In the genomic region with DNA sequence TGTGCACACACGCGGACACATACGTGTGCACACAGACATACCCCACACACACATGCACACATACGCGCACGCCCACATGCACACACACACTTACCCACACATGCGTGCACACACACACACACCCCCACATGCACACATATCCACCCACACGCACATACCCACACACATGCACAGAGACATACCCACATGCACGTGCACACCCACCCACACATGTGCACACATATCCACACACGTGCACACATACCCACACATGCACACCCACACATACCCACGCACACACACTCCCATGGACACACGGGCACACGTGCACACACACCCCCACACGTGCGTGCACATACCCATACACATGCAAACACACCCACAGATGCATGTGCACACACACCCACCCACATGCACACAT, we compare ENCODE assay signal across 23 cellular contexts. TPM values are rescaled to one million over a fixed set of nuclear protein-coding genes. Genes with fewer than 3 reads are reported as not detected.
DNase-seq lines count a peak whose midpoint lies in the region; TF ChIP-seq lines count a peak whose summit lies in the region.
"Had no signal": no experiment of that assay in that cellular context is flagged by ENCODE, and none has a peak within 500 bp of the region (broad histone marks: within the 10 kb centered on the region; RNA-seq: fewer than 3 reads in every experiment).

No MANE protein-coding gene starts in this region.

- no peaks in the 10 kb centered on the region for H3K4me1 Mint-ChIP-seq in activated CD4-positive, alpha-beta T cell treated with anti-CD3 and anti-CD28 coated beads, Interleukin-2, amount 10 ng/mL, durations not matched to agents 24 days and 14 days
- peaks cover 8% of the 10 kb centered on the region for H3K4me1 Mint-ChIP-seq in glutamatergic neuron (ENCODE audit: low read depth, unreplicated experiment)

- no peak overlapping the region for H3K4me3 Mint-ChIP-seq in activated CD4-positive, alpha-beta T cell treated with anti-CD3 and anti-CD28 coated beads, Interleukin-2, amount 10 ng/mL, durations not matched to agents 24 days and 14 days
- H3K4me3 Mint-ChIP-seq in glutamatergic neuron (ENCODE audit: unreplicated experiment) = peak overlapping the region; percentile 22
- H3K4me3 Mint-ChIP-seq: CD4-positive, alpha-beta memory T cell had no signal

- H3K36me3 Mint-ChIP-seq in activated CD4-positive, alpha-beta T cell treated with anti-CD3 and anti-CD28 coated beads, Interleukin-2, amount 10 ng/mL, durations not matched to agents 24 days and 14 days (ENCODE audit: low read depth) = no peaks in the 10 kb centered on the region
- H3K36me3 Mint-ChIP-seq in glutamatergic neuron (ENCODE audit: unreplicated experiment) = no peaks in the 10 kb centered on the region
- H3K36me3 Mint-ChIP-seq: CD4-positive, alpha-beta memory T cell had no signal

- TF ChIP-seq CTCF in glutamatergic neuron (IDR thresholded peaks at IDR 0.05; ENCODE audit: partially characterized antibody, unreplicated experiment) (no peak), transverse colon (IDR thresholded peaks at IDR 0.05) (no peak)

- 91 to 99% methylated on average over 12 to 15 of the region's 15 CpGs for WGBS in transverse colon (ENCODE audit: low coverage in 1 of 2), 2 donors

- H3K27me3 ChIP-seq in transverse colon = no peaks in the 10 kb centered on the region
- H3K27me3 ChIP-seq: Peyer's patch had no signal

- no peak for TF ChIP-seq POLR2A in transverse colon (IDR thresholded peaks at IDR 0.05)

- no peaks in the 10 kb centered on the region for H3K36me3 ChIP-seq in transverse colon
- H3K36me3 ChIP-seq: BLaER1 treated with 17β-estradiol and CSF1 and Interleukin-3, amounts not matched to agents 10 nM and 100 nM; Peyer's patch had no signal

- in situ Hi-C loops in transverse colon (cut with MboI; ENCODE audit: low pct_ligation_motif_present in 1 of 4, low pct_unique_long_range_greater_than_20kb in 1 of 4, low sequenced_read_pairs in 3 of 4) = no loop called here

- H3K27ac Mint-ChIP-seq in activated CD4-positive, alpha-beta T cell treated with anti-CD3 and anti-CD28 coated beads, Interleukin-2, amount 10 ng/mL, durations not matched to agents 24 days and 14 days = peak overlapping the region; percentile 10
- no peak overlapping the region for H3K27ac Mint-ChIP-seq in glutamatergic neuron (ENCODE audit: unreplicated experiment)

- intact Hi-C loops in activated CD4-positive, alpha-beta T cell treated with anti-CD3 and anti-CD28 coated beads, Interleukin-2, amount 10 ng/mL, durations not matched to agents 24 days and 14 days (cut with micrococcal nuclease) = no loop called here
- intact Hi-C loops in transverse colon (cut with DNase I; ENCODE audit: low total_unique reads) = no loop called here

- no peak for TF ChIP-seq EP300 in transverse colon (IDR thresholded peaks at IDR 0.05; ENCODE audit: low read depth)

- no peak overlapping the region for H3K4me3 ChIP-seq in transverse colon
- H3K4me3 ChIP-seq: BLaER1 treated with 17β-estradiol and CSF1 and Interleukin-3, amounts not matched to agents 10 nM and 100 nM; Peyer's patch had no signal

- peaks cover 0 to 8% (median 5%) of the 10 kb centered on the region in 4 donors for H3K4me1 ChIP-seq in transverse colon

- no peaks in the 10 kb centered on the region for H3K27me3 Mint-ChIP-seq in activated CD4-positive, alpha-beta T cell treated with anti-CD3 and anti-CD28 coated beads, Interleukin-2, amount 10 ng/mL, durations not matched to agents 24 days and 14 days
- H3K27me3 Mint-ChIP-seq in glutamatergic neuron (ENCODE audit: unreplicated experiment) = peaks cover 19% of the 10 kb centered on the region

- no peak for DNase-seq in activated CD4-positive, alpha-beta T cell treated with anti-CD3 and anti-CD28 coated beads, Interleukin-2, amount 10 ng/mL, durations not matched to agents 24 days and 14 days
- no peak for DNase-seq in activated CD4-positive, alpha-beta T cell treated with anti-CD3 and anti-CD28 coated beads, Interleukin-2, amount 50 U/mL, for 48 hours
- DNase-seq in glutamatergic neuron = no peak
- no peak for DNase-seq in activated T-cell treated with anti-CD3 and anti-CD28 coated beads for 4 hours
- no peak for DNase-seq in HT-29 (ENCODE audit: low spot score)
- no peak for DNase-seq in transverse colon
- DNase-seq in midbrain (lab: John Stamatoyannopoulos, UW) = no peak
- DNase-seq: ACHN; Caco-2; CD4-positive, alpha-beta memory T cell; DND-41; NCI-H1105; NCI-H146; NCI-H2029 treated with DMSO at 0.1 percent for 48 hours; NCI-H226; NCI-H510A treated with DMSO at 0.1 percent for 48 hours; NCI-H774; NK-92 treated with Interleukin-12 subunit alpha and Interleukin-12 subunit beta, amount 100 ng/mL, for 24 hours; Peyer's patch had no signal

- H3K9me3 Mint-ChIP-seq in activated CD4-positive, alpha-beta T cell treated with anti-CD3 and anti-CD28 coated beads, Interleukin-2, amount 10 ng/mL, durations not matched to agents 24 days and 14 days = peaks cover 13% of the 10 kb centered on the region
- peaks cover 17% of the 10 kb centered on the region for H3K9me3 Mint-ChIP-seq in glutamatergic neuron (ENCODE audit: unreplicated experiment)

- H3K27ac ChIP-seq in angular gyrus (ENCODE audit: low read depth, low read length) (peak overlapping the region; percentile 4), transverse colon (no peak overlapping the region)
- H3K27ac ChIP-seq: 22Rv1; BLaER1 treated with 17β-estradiol and CSF1 and Interleukin-3, amounts not matched to agents 10 nM and 100 nM; Peyer's patch had no signal

- H3K9me3 ChIP-seq in transverse colon = no peaks in the 10 kb centered on the region
- H3K9me3 ChIP-seq: BLaER1 treated with 17β-estradiol and CSF1 and Interleukin-3, amounts not matched to agents 10 nM and 100 nM; Peyer's patch had no signal

RNA-seq across cellular contexts. Expression of a gene that starts 27.2 kb away (rescaled TPM):
- not detected in 2 replicates for total RNA-seq in activated CD4-positive, alpha-beta T cell treated with anti-CD3 and anti-CD28 coated beads, Interleukin-2, amount 10 ng/mL, durations not matched to agents 24 days and 14 days
- total RNA-seq in glutamatergic neuron (ENCODE audit: unreplicated experiment) (0.29 TPM), transverse colon (not detected)
- total RNA-seq in HT-29 (2014; rRNA removed; shearing (Covaris generic)) = not detected in 2 replicates
- total RNA-seq: Caco-2; CD4-positive, alpha-beta memory T cell; H4; Peyer's patch had no signal

RNA-seq across cellular contexts. Expression of a gene that starts 27.9 kb away (rescaled TPM):
- total RNA-seq in activated CD4-positive, alpha-beta T cell treated with anti-CD3 and anti-CD28 coated beads, Interleukin-2, amount 10 ng/mL, durations not matched to agents 24 days and 14 days = 0.42 and 0.78 TPM in 2 replicates
- total RNA-seq in glutamatergic neuron (ENCODE audit: unreplicated experiment) (27.0 TPM), transverse colon (10 to 100 TPM in 1 of 4 donors, 1 to 10 TPM in 3; 1.7 to 21.3 (median 8.6) TPM)
- 64.6 and 71.3 TPM in 2 replicates for total RNA-seq in HT-29 (2014; rRNA removed; shearing (Covaris generic))
